In genomic region chr12:53402871-53403270, GRCh38 we compare ENCODE assay signal across 1 cellular context.
TF ChIP-seq lines count a peak whose summit lies in the region.

No MANE protein-coding gene starts in this region.

TF ChIP-seq in GM23338, 12 proteins besides CTCF, POLR2A, EP300 and RAD21 (continued from another document):
- TF ChIP-seq ZNF462 (CRISPR knock-in tag; IDR thresholded peaks at IDR 0.05) (no peak), ZNF331 (CRISPR knock-in tag; IDR thresholded peaks at IDR 0.05; ENCODE audit: low read depth) (no peak), NANOG (IDR thresholded peaks at IDR 0.05; ENCODE audit: borderline replicate concordance) (no peak), ZNF114 (CRISPR knock-in tag; IDR thresholded peaks at IDR 0.05) (no peak)
